Comparison of ENCODE assay signal across 29 cellular contexts in genomic region chr1:234240680-234241079, GRCh38.
"Had no signal": no experiment of that assay in that cellular context is flagged by ENCODE, and none has a peak within 500 bp of the region (broad histone marks: within the 10 kb centered on the region; RNA-seq: fewer than 3 reads in every experiment).

No MANE protein-coding gene starts in this region.

- H3K4me3 Mint-ChIP-seq: activated naive CD4-positive, alpha-beta T cell treated with anti-CD3 and anti-CD28 coated beads for 36 hours; activated naive CD8-positive, alpha-beta T cell treated with anti-CD3 and anti-CD28 coated beads for 36 hours; activated T-helper 1 cell treated with anti-CD3 and anti-CD28 coated beads, Interleukin-12 subunit alpha, Interleukin-12 subunit beta, Interleukin-2, Interleukin-4 antibody, amounts not matched to agents 30 ng/mL and 10 ng/mL and 1 ng/mL, durations not matched to agents 14 hours and 24 hours and 36 hours; brain; nephron; T-helper 2 cell treated with Interferon-gamma antibody and Interleukin-4, amounts not matched to agents 5 μg/mL and 100 μg/mL, for 36 hours had no signal

- DNase-seq: activated CD4-positive, alpha-beta T cell treated with anti-CD3 and anti-CD28 coated beads for 4 hours; activated CD4-positive, alpha-beta T cell treated with anti-CD3 and anti-CD28 coated beads, Interleukin-2, amount 50 U/mL, for 4 hours; activated CD8-positive, alpha-beta memory T cell treated with anti-CD3 and anti-CD28 coated beads, Interleukin-2, amount 50 U/mL, for 4 hours; activated effector memory CD4-positive, alpha-beta T cell treated with anti-CD3 and anti-CD28 coated beads, Interleukin-2, amount 50 U/mL, for 16 hours; activated naive CD4-positive, alpha-beta T cell treated with anti-CD3 and anti-CD28 coated beads for 36 hours; activated naive CD8-positive, alpha-beta T cell treated with anti-CD3 and anti-CD28 coated beads for 36 hours; activated T-cell treated with anti-CD3 and anti-CD28 coated beads, Interleukin-2, amount 50 U/mL, for 1 hour; adrenal gland; aorta; caudate nucleus; glutamatergic neuron; left cardiac atrium; left ventricle myocardium superior; ovary; stimulated activated CD4-positive, alpha-beta T cell treated with anti-CD3 and anti-CD28 coated beads, Interleukin-12 subunit alpha, Interleukin-12 subunit beta, amount 100 ng/mL, for 4 hours; stimulated activated CD4-positive, alpha-beta T cell treated with anti-CD3 and anti-CD28 coated beads, Interleukin-4, amount 100 ng/mL, for 1 hour; stimulated activated naive CD8-positive, alpha-beta T cell treated with anti-CD3 and anti-CD28 coated beads, Interleukin-15, Interleukin-2, amounts not matched to agents 100 U/mL and 50 U/mL, for 24 hours; T-helper 1 cell; testis; transverse colon had no signal

- H3K27me3 ChIP-seq: adrenal gland, neutrophil, ovary, testis, transverse colon had no signal

- ATAC-seq: left cardiac atrium; left ventricle myocardium superior; sciatic nerve; stimulated activated naive CD8-positive, alpha-beta T cell treated with anti-CD3 and anti-CD28 coated beads, Interleukin-15, Interleukin-2, amounts not matched to agents 100 U/mL and 50 U/mL, for 24 hours had no signal

- H3K9me3 ChIP-seq: adrenal gland, neutrophil, testis, transverse colon had no signal

- H3K36me3 ChIP-seq: adrenal gland, esophagus muscularis mucosa, neutrophil, ovary, transverse colon had no signal

- H3K9me3 Mint-ChIP-seq: activated naive CD4-positive, alpha-beta T cell treated with anti-CD3 and anti-CD28 coated beads for 36 hours; activated naive CD8-positive, alpha-beta T cell treated with anti-CD3 and anti-CD28 coated beads for 36 hours; activated T-helper 1 cell treated with anti-CD3 and anti-CD28 coated beads, Interleukin-12 subunit alpha, Interleukin-12 subunit beta, Interleukin-2, Interleukin-4 antibody, amounts not matched to agents 30 ng/mL and 10 ng/mL and 1 ng/mL, durations not matched to agents 14 hours and 24 hours and 36 hours; nephron; T-helper 2 cell treated with Interferon-gamma antibody and Interleukin-4, amounts not matched to agents 5 μg/mL and 100 μg/mL, for 36 hours had no signal

- H3K4me3 ChIP-seq: adrenal gland, esophagus muscularis mucosa, ovary, skin epidermis, testis, transverse colon had no signal

- H3K4me1 ChIP-seq: testis, transverse colon had no signal

- H3K27me3 Mint-ChIP-seq: progenitor cell of endocrine pancreas had no signal

- H3K27ac ChIP-seq: adrenal gland, esophagus muscularis mucosa, neutrophil, ovary, skin epidermis, testis, transverse colon had no signal

- H3K27ac Mint-ChIP-seq: activated naive CD4-positive, alpha-beta T cell treated with anti-CD3 and anti-CD28 coated beads for 36 hours; activated naive CD8-positive, alpha-beta T cell treated with anti-CD3 and anti-CD28 coated beads for 36 hours; activated T-helper 1 cell treated with anti-CD3 and anti-CD28 coated beads, Interleukin-12 subunit alpha, Interleukin-12 subunit beta, Interleukin-2, Interleukin-4 antibody, amounts not matched to agents 30 ng/mL and 10 ng/mL and 1 ng/mL, durations not matched to agents 14 hours and 24 hours and 36 hours; brain; nephron; progenitor cell of endocrine pancreas; T-helper 2 cell treated with Interferon-gamma antibody and Interleukin-4, amounts not matched to agents 5 μg/mL and 100 μg/mL, for 36 hours had no signal
